2 cellular contexts compared by ENCODE assay signal in genomic region chr3:194313642-194314430, GRCh38.
A peak's percentile ranks its signal among the peaks of the same experiment; 100 is the strongest.
TF ChIP-seq lines count a peak whose summit lies in the region.

No MANE protein-coding gene starts in this region.

TF ChIP-seq in HCT116, 20 proteins besides CTCF, POLR2A, EP300 and RAD21:
- no peak for TF ChIP-seq SIN3A (IDR thresholded peaks at IDR 0.05; ENCODE audit: low read depth)
- TF ChIP-seq ELF1 (IDR thresholded peaks at IDR 0.05; ENCODE audit: borderline replicate concordance, low read depth), result no peak
- TF ChIP-seq EZH2 (IDR thresholded peaks at IDR 0.05), result no peak
- no peak for TF ChIP-seq JUND (IDR thresholded peaks at IDR 0.05)
- no peak for TF ChIP-seq POLR2AphosphoS5 (IDR thresholded peaks at IDR 0.05; ENCODE audit: low read depth, low read length)
- TF ChIP-seq CBX3 (IDR thresholded peaks at IDR 0.05; ENCODE audit: low read depth), result no peak
- TF ChIP-seq ZNF274 (IDR thresholded peaks at IDR 0.05; ENCODE audit: low read depth, low read length), result no peak
- no peak for TF ChIP-seq MAX (IDR thresholded peaks at IDR 0.05)
- TF ChIP-seq EGR1 (IDR thresholded peaks at IDR 0.05; ENCODE audit: low read depth), result no peak
- no peak for TF ChIP-seq CEBPB (IDR thresholded peaks at IDR 0.05; ENCODE audit: low read depth)
- no peak for TF ChIP-seq SP1 (IDR thresholded peaks at IDR 0.05; ENCODE audit: low read depth)
- TF ChIP-seq TCF7L2 (IDR thresholded peaks at IDR 0.05; ENCODE audit: borderline replicate concordance, extremely low read depth, insufficient read depth, insufficient read length), result no peak
- no peak for TF ChIP-seq FOSL1 (IDR thresholded peaks at IDR 0.05; ENCODE audit: low read depth)

TF ChIP-seq in H1, 55 proteins besides CTCF, POLR2A, EP300 and RAD21:
- TF ChIP-seq CHD1 (IDR thresholded peaks at IDR 0.05; ENCODE audit: low read depth, low read length) (no peak), KDM1A (IDR thresholded peaks at IDR 0.05; ENCODE audit: borderline replicate concordance, low read length) (0 out of 2 replicates have a peak, but pooled peaks have one; percentile 10)
